ENCODE assay signal across 25 cellular contexts in the genomic region with DNA sequence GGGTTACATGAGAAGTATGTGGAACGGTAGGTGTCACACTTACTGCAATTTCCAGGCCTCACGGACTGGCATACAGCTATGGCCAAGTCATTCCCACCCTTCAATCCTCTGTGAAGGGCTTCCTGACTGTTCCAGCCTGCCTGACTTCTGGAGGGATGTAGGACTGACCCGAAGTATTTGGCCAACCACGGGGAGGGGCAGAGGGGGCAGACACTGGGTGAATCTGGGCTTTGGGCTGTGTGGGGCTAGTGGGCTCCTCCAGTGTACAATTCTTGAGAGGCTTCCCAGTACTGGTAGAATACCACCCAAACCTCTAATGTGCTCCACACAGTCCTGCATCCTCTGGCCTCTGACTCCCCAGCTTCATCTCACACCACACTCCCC.
"Had no signal": no experiment of that assay in that cellular context is flagged by ENCODE, and none has a peak within 500 bp of the region (broad histone marks: within the 10 kb centered on the region; RNA-seq: fewer than 3 reads in every experiment).

No MANE protein-coding gene starts in this region.

- DNase-seq: colonic mucosa; cortex of kidney; effector CD8-positive, alpha-beta T cell; effector memory CD8-positive, alpha-beta T cell; endodermal cell; erythroblast; esophagus squamous epithelium; foreskin fibroblast; foreskin melanocyte; gastrocnemius medialis; glutamatergic neuron; head of caudate nucleus; heart right ventricle; hippocampal formation; kidney; kidney glomerular epithelial cell; left colon; left ventricle myocardium inferior; lower lobe of right lung; mesenchymal stem cell; mucosa of descending colon; naive B cell had no signal

- ATAC-seq: effector memory CD8-positive, alpha-beta T cell; esophagus mucosa; gastrocnemius medialis; heart right ventricle; left colon; left lobe of liver; lower lobe of right lung; mucosa of descending colon had no signal

- H3K27ac ChIP-seq: colonic mucosa, epithelial cell of prostate, esophagus squamous epithelium, gastrocnemius medialis, heart right ventricle, left ventricle myocardium inferior, lower lobe of right lung had no signal
